11 cellular contexts compared by ENCODE assay signal in genomic region chr9:21137020-21137419, GRCh38. TPM values are rescaled to one million over a fixed set of nuclear protein-coding genes. Genes with fewer than 3 reads are reported as not detected.
"Had no signal": no experiment of that assay in that cellular context is flagged by ENCODE, and none has a peak within 500 bp of the region (broad histone marks: within the 10 kb centered on the region; RNA-seq: fewer than 3 reads in every experiment).

No MANE protein-coding gene starts in this region.

- FAIRE-seq: H54 had no signal

- H2AFZ ChIP-seq: GM23248 had no signal

- H3K4me2 ChIP-seq: KMS-11 had no signal

- H3K27ac ChIP-seq: GM23248, HL-60, KMS-11 had no signal

- DNase-seq: GM23248, GOT3, H9, HCEC 1CT, Karpas-422, KBM-7 had no signal

- H3K4me3 ChIP-seq: GM23248 had no signal

- H3K9ac ChIP-seq: GM23248, KMS-11 had no signal

RNA-seq across cellular contexts. Expression of gene IFNW1, which starts 4.6 kb away (rescaled TPM):
- total RNA-seq: GM23248, H9, HT1080 had no signal
- polyA plus RNA-seq: GM23248, IgD-negative memory B cell had no signal

RNA-seq across cellular contexts. Expression of gene IFNA21, which starts 29.4 kb away (rescaled TPM):
- total RNA-seq: GM23248, H9, HT1080 had no signal
- polyA plus RNA-seq: GM23248, IgD-negative memory B cell had no signal

RNA-seq across cellular contexts. Expression of gene IFNA4, which starts 50.4 kb away (rescaled TPM):
- total RNA-seq: GM23248, H9, HT1080 had no signal
- polyA plus RNA-seq: GM23248, IgD-negative memory B cell had no signal

RNA-seq across cellular contexts. Expression of gene IFNB1, which starts 59.3 kb away (rescaled TPM):
- total RNA-seq: GM23248, H9, HT1080 had no signal
- polyA plus RNA-seq: GM23248, IgD-negative memory B cell had no signal
